ENCODE assay signal across 8 cellular contexts in genomic region chr1:221726331-221726692, GRCh38. TPM values are rescaled to one million over a fixed set of nuclear protein-coding genes. Genes with fewer than 3 reads are reported as not detected.
DNase-seq lines count a peak whose midpoint lies in the region; ATAC-seq lines count a peak whose summit lies in the region.

No MANE protein-coding gene starts in this region.

- no peak for DNase-seq in activated T-cell treated with anti-CD3 and anti-CD28 coated beads, Interleukin-2, amount 50 U/mL, for 24 hours
- no peak for DNase-seq in activated T-cell treated with anti-CD3 and anti-CD28 coated beads for 4 hours
- DNase-seq in activated naive CD4-positive, alpha-beta T cell treated with anti-CD3 and anti-CD28 coated beads, Interleukin-2, amount 50 U/mL, for 72 hours (ENCODE audit: low spot score in 2 of 2), result no peak
- DNase-seq in stimulated activated naive B cell treated with anti-CD40 and anti-IgM and Interleukin-4, amounts not matched to agents 10 μg/mL and 1 μg/mL and 100 μg/mL, for 72 hours, result no peak
- DNase-seq in UCSD-AML1 (lab: John Stamatoyannopoulos, UW; ENCODE audit: unreplicated experiment), result no peak
- DNase-seq in T1000 (lab: John Stamatoyannopoulos, UW), result no peak
- no peak for DNase-seq in cerebellar nuclear complex (lab: John Stamatoyannopoulos, UW)

- peaks cover 56% of the 10 kb centered on the region for H3K36me3 Mint-ChIP-seq in activated T-cell treated with anti-CD3 and anti-CD28 coated beads, Interleukin-2, amount 50 U/mL, for 24 hours (ENCODE audit: low read depth)
- H3K36me3 Mint-ChIP-seq in activated naive CD4-positive, alpha-beta T cell treated with anti-CD3 and anti-CD28 coated beads, Interleukin-2, amount 50 U/mL, for 72 hours, result peaks cover 34 to 51% of the 10 kb centered on the region in 2 donors
- H3K36me3 Mint-ChIP-seq in stimulated activated naive B cell treated with anti-CD40 and anti-IgM and Interleukin-4, amounts not matched to agents 10 μg/mL and 1 μg/mL and 100 μg/mL, for 72 hours, result peaks cover 68 to 83% of the 10 kb centered on the region in 2 donors

- peaks cover 83% of the 10 kb centered on the region for H3K4me1 Mint-ChIP-seq in activated T-cell treated with anti-CD3 and anti-CD28 coated beads, Interleukin-2, amount 50 U/mL, for 24 hours (ENCODE audit: low read depth)
- peaks cover 33 to 71% of the 10 kb centered on the region in 2 donors for H3K4me1 Mint-ChIP-seq in stimulated activated naive B cell treated with anti-CD40 and anti-IgM and Interleukin-4, amounts not matched to agents 10 μg/mL and 1 μg/mL and 100 μg/mL, for 72 hours

- peak overlapping the region; percentile 95 for H3K27ac Mint-ChIP-seq in activated T-cell treated with anti-CD3 and anti-CD28 coated beads, Interleukin-2, amount 50 U/mL, for 24 hours
- H3K27ac Mint-ChIP-seq in activated naive CD4-positive, alpha-beta T cell treated with anti-CD3 and anti-CD28 coated beads, Interleukin-2, amount 50 U/mL, for 72 hours, result peak overlapping the region; percentile 89 to 92
- H3K27ac Mint-ChIP-seq in stimulated activated naive B cell treated with anti-CD40 and anti-IgM and Interleukin-4, amounts not matched to agents 10 μg/mL and 1 μg/mL and 100 μg/mL, for 72 hours, result peak overlapping the region; percentile 81

- H3K27me3 Mint-ChIP-seq in activated T-cell treated with anti-CD3 and anti-CD28 coated beads, Interleukin-2, amount 50 U/mL, for 24 hours, result no peaks in the 10 kb centered on the region
- H3K27me3 Mint-ChIP-seq in stimulated activated naive B cell treated with anti-CD40 and anti-IgM and Interleukin-4, amounts not matched to agents 10 μg/mL and 1 μg/mL and 100 μg/mL, for 72 hours, result no peaks in the 10 kb centered on the region

- ATAC-seq in HG02938 (IDR thresholded peaks at IDR 0.05; ENCODE audit: unreplicated experiment), result peak; percentile 77
- peak; percentile 74 to 86 for ATAC-seq in activated naive CD4-positive, alpha-beta T cell treated with anti-CD3 and anti-CD28 coated beads, Interleukin-2, amount 50 U/mL, for 72 hours
- peak in 1 of 2 donors; percentile 60 for ATAC-seq in stimulated activated naive B cell treated with anti-CD40 and anti-IgM and Interleukin-4, amounts not matched to agents 10 μg/mL and 1 μg/mL and 100 μg/mL, for 72 hours (replicated peaks)

- H3K4me3 Mint-ChIP-seq in activated T-cell treated with anti-CD3 and anti-CD28 coated beads, Interleukin-2, amount 50 U/mL, for 24 hours, result peak overlapping the region; percentile 64
- peak overlapping the region in 1 of 2 donors; percentile 25 for H3K4me3 Mint-ChIP-seq in stimulated activated naive B cell treated with anti-CD40 and anti-IgM and Interleukin-4, amounts not matched to agents 10 μg/mL and 1 μg/mL and 100 μg/mL, for 72 hours

- H3K9me3 Mint-ChIP-seq in activated T-cell treated with anti-CD3 and anti-CD28 coated beads, Interleukin-2, amount 50 U/mL, for 24 hours, result peaks cover 24% of the 10 kb centered on the region
- peaks cover 5 to 10% of the 10 kb centered on the region in 2 donors for H3K9me3 Mint-ChIP-seq in activated naive CD4-positive, alpha-beta T cell treated with anti-CD3 and anti-CD28 coated beads, Interleukin-2, amount 50 U/mL, for 72 hours
- H3K9me3 Mint-ChIP-seq in stimulated activated naive B cell treated with anti-CD40 and anti-IgM and Interleukin-4, amounts not matched to agents 10 μg/mL and 1 μg/mL and 100 μg/mL, for 72 hours, result peaks cover 10 to 26% of the 10 kb centered on the region in 2 donors

RNA-seq across cellular contexts. Expression of gene DUSP10, which starts 15.6 kb away (rescaled TPM):
- total RNA-seq in activated naive CD4-positive, alpha-beta T cell treated with anti-CD3 and anti-CD28 coated beads, Interleukin-2, amount 50 U/mL, for 72 hours, result 1 to 10 TPM; 7.8 to 9.3 TPM
